7 cellular contexts compared by ENCODE assay signal in the genomic region with DNA sequence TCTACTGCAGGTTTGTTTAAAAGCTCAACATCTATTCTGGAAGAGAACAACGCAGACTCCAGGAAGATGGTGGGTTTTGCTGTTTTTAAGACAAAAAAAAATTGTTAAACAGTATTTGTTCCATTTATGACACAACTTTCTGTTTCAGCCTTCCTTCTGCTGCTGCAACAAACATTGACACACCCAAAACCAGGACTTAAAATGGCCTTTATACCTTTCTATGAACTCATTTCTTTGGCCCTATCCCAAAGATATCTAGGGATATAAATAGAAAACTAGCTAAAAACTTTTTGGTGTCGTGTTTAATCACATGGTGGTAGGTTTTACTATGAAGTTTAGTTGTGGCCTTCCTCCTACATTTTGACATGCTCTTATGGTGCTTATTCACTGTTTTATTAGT. TPM values are rescaled to one million over a fixed set of nuclear protein-coding genes. Genes with fewer than 3 reads are reported as not detected.
DNase-seq lines count a peak whose midpoint lies in the region; ATAC-seq and TF ChIP-seq lines count a peak whose summit lies in the region.

No MANE protein-coding gene starts in this region.

- H3K4me1 ChIP-seq in parathyroid adenoma (no peaks in the 10 kb centered on the region), adrenal gland (replicated peaks in 1 of 2) (peaks cover 14 to 16% of the 10 kb centered on the region in 2 donors)

- no peaks in the 10 kb centered on the region for H3K27me3 ChIP-seq in parathyroid adenoma (ENCODE audit: control insufficient read depth, insufficient read depth, low read length)
- H3K27me3 ChIP-seq in adrenal gland, result peaks cover 21% of the 10 kb centered on the region

- H3K4me3 ChIP-seq in choroid plexus epithelial cell (ENCODE audit: low read depth, low read length) (no peak overlapping the region), parathyroid adenoma (ENCODE audit: low read depth, low read length) (peak overlapping the region; percentile 68), adrenal gland (peak overlapping the region in 2 of 4 donors; percentile 7 to 57)

- peak overlapping the region; percentile 98 for H3K4me2 ChIP-seq in parathyroid adenoma (ENCODE audit: low read length)

- H3K79me2 ChIP-seq in parathyroid adenoma, result no peaks in the 10 kb centered on the region

- no peak overlapping the region for H3K9ac ChIP-seq in parathyroid adenoma

- no peaks in the 10 kb centered on the region for H3K36me3 ChIP-seq in parathyroid adenoma (ENCODE audit: control insufficient read depth, insufficient read depth, low read length)
- no peaks in the 10 kb centered on the region for H3K36me3 ChIP-seq in adrenal gland (replicated peaks in 1 of 2)

- H3K9me3 ChIP-seq in parathyroid adenoma (ENCODE audit: control insufficient read depth, low read length) (no peaks in the 10 kb centered on the region), adrenal gland (replicated peaks in 1 of 3) (no peaks in the 10 kb centered on the region)

- POLR2A ChIA-PET in GM10248 (lab: Yijun Ruan, JAX), result no interaction called here

- CTCF ChIA-PET in GM10248 (lab: Yijun Ruan, JAX), result interaction anchor here (1.1 to 1.5 kb wide), 4 partner anchors 12 to 16 kb away, joined by 3 to 5 read pairs (median 4); no protein-coding TSS in a partner anchor

- DNase-seq in choroid plexus epithelial cell (ENCODE audit: low read depth) (peak; percentile 38), GM10248 (ENCODE audit: extremely low spot score) (no peak), adrenal gland (no peak)

- peak; percentile 14 for ATAC-seq in GM19452 (IDR thresholded peaks at IDR 0.05; ENCODE audit: unreplicated experiment)
- ATAC-seq in HG03432 (IDR thresholded peaks at IDR 0.05; ENCODE audit: unreplicated experiment), result peak; percentile 26
- no peak for ATAC-seq in HG03139 (IDR thresholded peaks at IDR 0.05; ENCODE audit: unreplicated experiment)

- peak overlapping the region; percentile 76 for H3K27ac ChIP-seq in parathyroid adenoma
- no peak overlapping the region for H3K27ac ChIP-seq in adrenal gland

- intact Hi-C loops in adrenal gland (cut with DNase I), result no loop called here

- no peak for TF ChIP-seq POLR2A in adrenal gland (IDR thresholded peaks at IDR 0.05)

- peak overlapping the region; percentile 95 for H2AFZ ChIP-seq in parathyroid adenoma

- 60 to 75% (median 67%) methylated on average over 2 of the region's 2 CpGs for WGBS in adrenal gland, 4 donors

- TF ChIP-seq CTCF in choroid plexus epithelial cell (conservative IDR thresholded peaks at IDR 0.05; ENCODE audit: low read depth, low read length), result no peak
- TF ChIP-seq CTCF in parathyroid adenoma (IDR thresholded peaks at IDR 0.05), result no peak
- TF ChIP-seq CTCF in GM10248 (IDR thresholded peaks at IDR 0.05; ENCODE audit: control extremely low read depth, extremely low read depth, low read depth, missing control alignments), result no peak
- TF ChIP-seq CTCF in adrenal gland (IDR thresholded peaks at IDR 0.05), result no peak

RNA-seq across cellular contexts. Expression of gene GALNT3, which starts 1.0 kb away (rescaled TPM):
- 1 to 10 TPM in 3 of 8 donors, under 1 TPM in 4, not detected in 1; 0.55 to 3.9 (median 0.99) TPM for total RNA-seq in adrenal gland
- polyA plus RNA-seq in adrenal gland, result 1 to 10 TPM; 1.5 to 5.5 (median 5.0) TPM
